Comparison of ENCODE assay signal across 1 cellular context in the genomic region with DNA sequence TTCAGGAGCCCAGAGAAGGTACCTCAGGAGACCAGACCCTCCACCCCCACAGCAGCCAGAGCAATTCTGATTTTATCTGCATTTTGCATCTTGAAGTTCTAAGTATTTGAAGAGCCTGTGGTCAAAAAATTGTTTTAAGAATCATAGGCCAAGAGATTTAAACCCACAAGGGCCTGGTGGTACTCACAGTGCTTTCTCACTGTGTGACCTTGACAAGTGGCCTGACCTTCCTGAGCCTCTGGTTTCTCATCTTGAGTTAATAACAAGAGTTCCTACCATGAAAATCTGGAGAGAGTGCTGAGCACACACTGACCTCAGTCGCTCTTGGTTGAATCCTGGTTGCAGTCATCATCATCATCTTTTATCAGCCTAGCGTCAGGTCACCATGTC.
TF ChIP-seq lines count a peak whose summit lies in the region.

No MANE protein-coding gene starts in this region.

TF ChIP-seq in endothelial cell of umbilical vein, 7 proteins besides CTCF, POLR2A, EP300 and RAD21 (continued from another document):
- no peak for TF ChIP-seq FOS (IDR thresholded peaks at IDR 0.05; ENCODE audit: borderline replicate concordance, insufficient read depth, low read length)
- TF ChIP-seq POLR2AphosphoS5 (IDR thresholded peaks at IDR 0.05; ENCODE audit: insufficient read depth, low read depth, low read length): no peak
- no peak for TF ChIP-seq MYC (IDR thresholded peaks at IDR 0.05; ENCODE audit: low read depth, low read length)
